In the genomic region with DNA sequence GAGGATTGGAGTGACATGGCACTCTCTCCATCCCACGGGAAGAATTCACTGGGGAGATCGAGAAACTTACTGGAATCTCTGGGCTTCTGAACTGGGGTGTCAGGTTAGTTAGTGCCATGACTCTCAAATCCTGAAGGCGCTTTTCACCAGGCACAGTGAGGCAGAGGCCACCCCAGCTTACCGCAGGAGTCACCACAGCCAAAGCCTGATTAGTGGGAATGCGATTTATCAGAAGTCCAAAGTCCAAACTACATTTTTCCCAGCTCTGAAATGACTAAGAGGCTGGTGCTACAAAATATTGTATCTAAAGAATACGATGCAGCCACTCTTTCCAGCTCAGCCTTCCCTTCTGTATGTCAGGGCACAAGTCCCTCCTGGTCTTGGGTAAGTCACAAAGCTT, we compare ENCODE assay signal across 29 cellular contexts.
"Had no signal": no experiment of that assay in that cellular context is flagged by ENCODE, and none has a peak within 500 bp of the region (broad histone marks: within the 10 kb centered on the region; RNA-seq: fewer than 3 reads in every experiment).

No MANE protein-coding gene starts in this region.

- DNase-seq: activated CD4-positive, alpha-beta memory T cell treated with anti-CD3 and anti-CD28 coated beads, Interleukin-2, amount 10 ng/mL, durations not matched to agents 7 days and 5 days; activated CD4-positive, alpha-beta T cell treated with anti-CD3 and anti-CD28 coated beads, Interleukin-2, amount 10 ng/mL, durations not matched to agents 24 days and 14 days; activated CD4-positive, CD25-positive, alpha-beta regulatory T cell treated with anti-CD3 and anti-CD28 coated beads, Interleukin-2, amount 50 U/mL, for 72 hours; activated CD8-positive, alpha-beta memory T cell treated with anti-CD3 and anti-CD28 coated beads, Interleukin-2, amount 50 U/mL, for 48 hours; activated gamma-delta T cell treated with Interleukin-2 at 50 U/mL for 16 hours; activated naive CD4-positive, alpha-beta T cell treated with anti-CD3 and anti-CD28 coated beads, Interleukin-2, amount 50 U/mL, for 16 hours; activated T-cell treated with anti-CD3 and anti-CD28 coated beads, Interleukin-2, amount 50 U/mL, for 24 hours; amniotic stem cell; caudate nucleus; cortex of kidney; effector memory CD8-positive, alpha-beta T cell; foreskin fibroblast; kidney glomerular epithelial cell; left ventricle myocardium inferior; mucosa of descending colon; ovary; spleen; stimulated activated naive CD4-positive, alpha-beta T cell; SW 1271; T-helper 17 cell; T1000 had no signal

- ATAC-seq: effector memory CD8-positive, alpha-beta T cell; esophagus mucosa; mucosa of descending colon; T-helper 17 cell had no signal

- H3K4me3 ChIP-seq: left ventricle myocardium inferior, mucosa of descending colon, ovary, prostate gland, right atrium auricular region, spleen, tibial nerve had no signal

- H3K36me3 ChIP-seq: left ventricle myocardium inferior, neutrophil, ovary, prostate gland, right atrium auricular region, spleen, tibial nerve had no signal

- H3K27me3 Mint-ChIP-seq: activated CD4-positive, alpha-beta memory T cell treated with anti-CD3 and anti-CD28 coated beads, Interleukin-2, amount 10 ng/mL, durations not matched to agents 7 days and 5 days; activated CD4-positive, alpha-beta T cell treated with anti-CD3 and anti-CD28 coated beads, Interleukin-2, amount 10 ng/mL, durations not matched to agents 24 days and 14 days had no signal

- H3K27ac Mint-ChIP-seq: activated CD4-positive, alpha-beta memory T cell treated with anti-CD3 and anti-CD28 coated beads, Interleukin-2, amount 10 ng/mL, durations not matched to agents 7 days and 5 days; activated CD4-positive, alpha-beta T cell treated with anti-CD3 and anti-CD28 coated beads, Interleukin-2, amount 10 ng/mL, durations not matched to agents 24 days and 14 days; activated T-cell treated with anti-CD3 and anti-CD28 coated beads, Interleukin-2, amount 50 U/mL, for 24 hours; effector memory CD8-positive, alpha-beta T cell; nephron; T-helper 17 cell had no signal

- H3K4me1 ChIP-seq: left ventricle myocardium inferior, prostate gland, right atrium auricular region, spleen, tibial nerve had no signal

- H3K9me3 ChIP-seq: left ventricle myocardium inferior, mucosa of descending colon, neutrophil, ovary, prostate gland, right atrium auricular region, spleen, tibial nerve had no signal

- FAIRE-seq: astrocyte, endothelial cell of umbilical vein had no signal

- H3K27ac ChIP-seq: left ventricle myocardium inferior, neutrophil, ovary, prostate gland, right atrium auricular region, spleen, tibial nerve had no signal

- H3K9me3 Mint-ChIP-seq: activated CD4-positive, alpha-beta memory T cell treated with anti-CD3 and anti-CD28 coated beads, Interleukin-2, amount 10 ng/mL, durations not matched to agents 7 days and 5 days; activated CD4-positive, alpha-beta T cell treated with anti-CD3 and anti-CD28 coated beads, Interleukin-2, amount 10 ng/mL, durations not matched to agents 24 days and 14 days; activated T-cell treated with anti-CD3 and anti-CD28 coated beads, Interleukin-2, amount 50 U/mL, for 24 hours; effector memory CD8-positive, alpha-beta T cell; nephron had no signal

- H3K4me1 Mint-ChIP-seq: activated CD4-positive, alpha-beta memory T cell treated with anti-CD3 and anti-CD28 coated beads, Interleukin-2, amount 10 ng/mL, durations not matched to agents 7 days and 5 days; activated CD4-positive, alpha-beta T cell treated with anti-CD3 and anti-CD28 coated beads, Interleukin-2, amount 10 ng/mL, durations not matched to agents 24 days and 14 days; nephron; T-helper 17 cell had no signal

- H3K27me3 ChIP-seq: neutrophil, ovary, right atrium auricular region, tibial nerve had no signal

- H3K4me3 Mint-ChIP-seq: activated CD4-positive, alpha-beta memory T cell treated with anti-CD3 and anti-CD28 coated beads, Interleukin-2, amount 10 ng/mL, durations not matched to agents 7 days and 5 days; activated CD4-positive, alpha-beta T cell treated with anti-CD3 and anti-CD28 coated beads, Interleukin-2, amount 10 ng/mL, durations not matched to agents 24 days and 14 days; activated T-cell treated with anti-CD3 and anti-CD28 coated beads, Interleukin-2, amount 50 U/mL, for 24 hours; effector memory CD8-positive, alpha-beta T cell; nephron; T-helper 17 cell had no signal
